ENCODE assay signal across 35 cellular contexts in the genomic region with DNA sequence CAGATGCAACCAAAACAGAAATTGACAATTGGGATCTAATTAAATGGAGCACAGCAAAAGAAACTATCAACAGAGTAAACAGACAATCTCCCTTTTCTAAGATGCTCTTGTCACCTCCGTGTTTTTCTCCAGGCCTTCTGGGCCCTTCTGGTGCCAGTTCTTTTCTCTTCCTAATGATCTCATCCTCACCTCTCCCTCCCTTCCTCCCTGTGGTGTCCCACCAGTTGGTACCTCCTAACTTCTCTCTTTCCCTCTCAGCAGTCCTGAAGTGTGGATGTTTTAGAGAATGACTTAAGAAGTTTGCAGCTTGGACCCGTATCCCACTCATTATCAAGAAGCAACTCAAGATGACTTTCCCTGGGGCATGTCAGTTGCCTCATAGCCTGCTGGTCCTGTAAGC. TPM values are rescaled to one million over a fixed set of nuclear protein-coding genes. Genes with fewer than 3 reads are reported as not detected.
"Had no signal": no experiment of that assay in that cellular context is flagged by ENCODE, and none has a peak within 500 bp of the region (broad histone marks: within the 10 kb centered on the region; RNA-seq: fewer than 3 reads in every experiment).

No MANE protein-coding gene starts in this region.

- H3K27ac ChIP-seq: epithelial cell of prostate, esophagus squamous epithelium, heart right ventricle, left ventricle myocardium inferior, parathyroid adenoma, psoas muscle, thoracic aorta, uterus, VCaP had no signal

- DNase-seq: activated CD4-positive, alpha-beta memory T cell treated with anti-CD3 and anti-CD28 coated beads for 36 hours; activated CD4-positive, alpha-beta T cell treated with anti-CD3 and anti-CD28 coated beads, Interleukin-2, amount 10 ng/mL, durations not matched to agents 24 days and 14 days; activated CD4-positive, CD25-positive, alpha-beta regulatory T cell treated with anti-CD3 and anti-CD28 coated beads, Interleukin-2, amount 50 U/mL, for 72 hours; activated effector memory CD4-positive, alpha-beta T cell treated with Interleukin-2 at 50 U/mL for 16 hours; activated naive CD4-positive, alpha-beta T cell treated with Interleukin-2 at 50 U/mL for 16 hours; activated T-cell treated with anti-CD3 and anti-CD28 coated beads for 4 hours; activated T-cell treated with anti-CD3 and anti-CD28 coated beads, Interleukin-2, amount 50 U/mL, for 72 hours; anterior cingulate cortex; dermis blood vessel endothelial cell; effector CD4-positive, alpha-beta T cell; esophagus squamous epithelium; foreskin melanocyte; heart right ventricle; left ventricle myocardium inferior; mucosa of descending colon; stimulated activated CD4-positive, alpha-beta T cell treated with anti-CD3 and anti-CD28 coated beads, Interleukin-2, amount 100 ng/mL, for 24 hours; stimulated activated naive CD4-positive, alpha-beta T cell treated with Interleukin-2 at 50 U/mL for 16 hours; SW 1271; T-helper 9 cell; uterus had no signal

- H3K79me2 ChIP-seq: parathyroid adenoma had no signal

- H3K27me3 Mint-ChIP-seq: activated CD4-positive, alpha-beta memory T cell treated with anti-CD3 and anti-CD28 coated beads for 36 hours; activated CD4-positive, alpha-beta T cell treated with anti-CD3 and anti-CD28 coated beads, Interleukin-2, amount 10 ng/mL, durations not matched to agents 24 days and 14 days; activated naive CD8-positive, alpha-beta T cell; central memory CD8-positive, alpha-beta T cell; type B pancreatic cell had no signal

- H3K36me3 ChIP-seq: esophagus squamous epithelium, heart right ventricle, left ventricle myocardium inferior, thoracic aorta, uterus had no signal

- ATAC-seq: activated T-cell treated with anti-CD3 and anti-CD28 coated beads, Interleukin-2, amount 50 U/mL, for 72 hours; heart right ventricle; mucosa of descending colon; psoas muscle had no signal

- H3K4me2 ChIP-seq: smooth muscle cell had no signal

- H2AFZ ChIP-seq: parathyroid adenoma had no signal

- H3K9me3 Mint-ChIP-seq: activated CD4-positive, alpha-beta memory T cell treated with anti-CD3 and anti-CD28 coated beads for 36 hours; activated CD4-positive, alpha-beta T cell treated with anti-CD3 and anti-CD28 coated beads, Interleukin-2, amount 10 ng/mL, durations not matched to agents 24 days and 14 days; activated T-cell treated with anti-CD3 and anti-CD28 coated beads, Interleukin-2, amount 50 U/mL, for 72 hours; central memory CD8-positive, alpha-beta T cell; T-helper 1 cell treated with Interleukin-12 subunit alpha and Interleukin-12 subunit beta and Interleukin-4 antibody, amounts not matched to agents 30 μg/mL and 1 μg/mL, for 36 hours; type B pancreatic cell had no signal

- H3K4me1 ChIP-seq: left ventricle myocardium inferior, parathyroid adenoma, psoas muscle, uterus had no signal

- H3K27ac Mint-ChIP-seq: activated CD4-positive, alpha-beta memory T cell treated with anti-CD3 and anti-CD28 coated beads for 36 hours; activated CD4-positive, alpha-beta T cell treated with anti-CD3 and anti-CD28 coated beads, Interleukin-2, amount 10 ng/mL, durations not matched to agents 24 days and 14 days; activated naive CD8-positive, alpha-beta T cell; activated T-cell treated with anti-CD3 and anti-CD28 coated beads, Interleukin-2, amount 50 U/mL, for 72 hours; T-helper 1 cell treated with Interleukin-12 subunit alpha and Interleukin-12 subunit beta and Interleukin-4 antibody, amounts not matched to agents 30 μg/mL and 1 μg/mL, for 36 hours; type B pancreatic cell had no signal

- H3K4me3 ChIP-seq: esophagus squamous epithelium, heart right ventricle, left ventricle myocardium inferior, lung, mucosa of descending colon, psoas muscle, smooth muscle cell, thoracic aorta, uterus had no signal

- H3K9ac ChIP-seq: parathyroid adenoma had no signal

- H3K36me3 Mint-ChIP-seq: activated CD4-positive, alpha-beta memory T cell treated with anti-CD3 and anti-CD28 coated beads for 36 hours; activated naive CD8-positive, alpha-beta T cell; type B pancreatic cell had no signal

- H3K9me3 ChIP-seq: esophagus squamous epithelium, heart right ventricle, left ventricle myocardium inferior, mucosa of descending colon, psoas muscle, thoracic aorta, uterus had no signal

- H3K4me3 Mint-ChIP-seq: activated CD4-positive, alpha-beta memory T cell treated with anti-CD3 and anti-CD28 coated beads for 36 hours; activated CD4-positive, alpha-beta T cell treated with anti-CD3 and anti-CD28 coated beads, Interleukin-2, amount 10 ng/mL, durations not matched to agents 24 days and 14 days; activated naive CD8-positive, alpha-beta T cell; activated T-cell treated with anti-CD3 and anti-CD28 coated beads, Interleukin-2, amount 50 U/mL, for 72 hours; central memory CD8-positive, alpha-beta T cell; T-helper 1 cell treated with Interleukin-12 subunit alpha and Interleukin-12 subunit beta and Interleukin-4 antibody, amounts not matched to agents 30 μg/mL and 1 μg/mL, for 36 hours; type B pancreatic cell had no signal

- H3K27me3 ChIP-seq: esophagus squamous epithelium, uterus had no signal

RNA-seq across cellular contexts. Expression of gene APOBEC3H, which starts 6.4 kb away (rescaled TPM):
- total RNA-seq: dermis blood vessel endothelial cell, glomerular endothelial cell, lung, mesenteric fat pad, psoas muscle, subcutaneous adipose tissue had no signal
- polyA plus RNA-seq: neural cell had no signal

RNA-seq across cellular contexts. Expression of gene APOBEC3G, which starts 26.4 kb away (rescaled TPM):
- polyA plus RNA-seq: neural cell had no signal
